10 cellular contexts compared by ENCODE assay signal in genomic region chr13:61247149-61247936, GRCh38.
A peak's percentile ranks its signal among the peaks of the same experiment; 100 is the strongest.
DNase-seq lines count a peak whose midpoint lies in the region; ATAC-seq, FAIRE-seq and TF ChIP-seq lines count a peak whose summit lies in the region.
"Had no signal": no experiment of that assay in that cellular context is flagged by ENCODE, and none has a peak within 500 bp of the region (broad histone marks: within the 10 kb centered on the region; RNA-seq: fewer than 3 reads in every experiment).

No MANE protein-coding gene starts in this region.

- H3K27ac Mint-ChIP-seq in immature natural killer cell: no peak overlapping the region

- TF ChIP-seq POLR2A in H54 (IDR thresholded peaks at IDR 0.05; ENCODE audit: low read depth, low read length): no peak

- DNase-seq in ELF-1 (ENCODE audit: low read depth, low spot score): peak; percentile 57
- peak; percentile 57 for DNase-seq in NCI-H69 (lab: John Stamatoyannopoulos, UW)
- DNase-seq in immature natural killer cell: no peak
- no peak for DNase-seq in H54 (ENCODE audit: insufficient read length, low spot score)
- no peak for DNase-seq in NCI-H748 treated with DMSO at 0.1 percent for 48 hours (lab: John Stamatoyannopoulos, UW)
- DNase-seq: activated T-cell treated with anti-CD3 and anti-CD28 coated beads, Interleukin-2, amount 50 U/mL, for 48 hours; NCI-H2029 had no signal

- no peaks in the 10 kb centered on the region for H3K4me1 Mint-ChIP-seq in immature natural killer cell

- peaks cover 0 to 3% (median 3%) of the 10 kb centered on the region in 3 donors for H3K27me3 Mint-ChIP-seq in immature natural killer cell (ENCODE audit: low read depth in 3 of 3)

- no peak for FAIRE-seq in H54 (lab: Jason Lieb, UNC)

- H3K4me3 Mint-ChIP-seq in immature natural killer cell: no peak overlapping the region

- ATAC-seq in GM19328 (IDR thresholded peaks at IDR 0.05; ENCODE audit: unreplicated experiment) (peak; percentile 94), HG02943 (IDR thresholded peaks at IDR 0.05; ENCODE audit: low read depth, unreplicated experiment) (peak; percentile 88), esophagus mucosa (no peak)

- peaks cover 5 to 31% (median 17%) of the 10 kb centered on the region in 6 donors for H3K9me3 Mint-ChIP-seq in immature natural killer cell

- no peaks in the 10 kb centered on the region for H3K36me3 Mint-ChIP-seq in immature natural killer cell

Comparison
In these comparisons a context has a peak if more than half of its experiments do, and no peak if none do; other contexts are left out.
1. DNase-seq: peak in ELF-1 (single experiment) and NCI-H69 (single experiment); none in immature natural killer cell (0 of 3), H54 (single experiment) and NCI-H748 treated with DMSO at 0.1 percent for 48 hours (single experiment).